ENCODE assay signal across 12 cellular contexts in the genomic region with DNA sequence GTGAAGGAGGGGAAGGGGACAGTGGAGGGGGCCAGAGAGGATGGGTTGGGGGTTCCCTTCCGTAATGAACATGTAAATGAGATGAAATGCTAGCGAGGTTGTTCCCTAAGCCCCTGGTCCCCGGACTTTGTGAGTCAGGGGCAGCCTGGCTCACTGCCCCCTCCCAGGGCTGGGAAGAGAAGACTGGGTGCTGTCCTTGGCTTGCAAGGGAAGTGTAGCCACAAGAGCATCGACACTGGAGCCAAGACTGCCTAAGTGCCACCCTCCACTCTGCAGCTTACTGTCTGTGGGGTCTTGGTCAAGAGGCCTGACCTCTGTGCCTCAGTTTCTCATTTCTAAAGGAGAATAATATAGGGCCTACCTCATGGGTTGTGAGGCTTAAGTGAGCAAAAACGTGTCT. TPM values are rescaled to one million over a fixed set of nuclear protein-coding genes. Genes with fewer than 3 reads are reported as not detected.
A peak's percentile ranks its signal among the peaks of the same experiment; 100 is the strongest.
DNase-seq lines count a peak whose midpoint lies in the region; ATAC-seq, FAIRE-seq and TF ChIP-seq lines count a peak whose summit lies in the region.
"Had no signal": no experiment of that assay in that cellular context is flagged by ENCODE, and none has a peak within 500 bp of the region (broad histone marks: within the 10 kb centered on the region; RNA-seq: fewer than 3 reads in every experiment).

No MANE protein-coding gene starts in this region.

- no peaks in the 10 kb centered on the region for H3K9me3 Mint-ChIP-seq in CD4-positive, alpha-beta T cell
- H3K9me3 Mint-ChIP-seq in glutamatergic neuron (ENCODE audit: unreplicated experiment) = peaks cover 7% of the 10 kb centered on the region

- no peak for ATAC-seq in CD4-positive, alpha-beta T cell (ENCODE audit: poor library complexity)
- ATAC-seq in pancreas (no peak), GM19467 (IDR thresholded peaks at IDR 0.05; ENCODE audit: unreplicated experiment) (no peak)
- ATAC-seq: left colon had no signal

- DNase-seq in CD4-positive, alpha-beta T cell = no peak
- DNase-seq in glutamatergic neuron (no peak), pancreas (no peak)
- DNase-seq in stimulated activated CD4-positive, alpha-beta T cell treated with anti-CD3 and anti-CD28 coated beads, Interleukin-15, amount 100 ng/mL, for 24 hours = no peak
- no peak for DNase-seq in stimulated activated CD4-positive, alpha-beta T cell treated with anti-CD3 and anti-CD28 coated beads, Interleukin-12 subunit alpha, Interleukin-12 subunit beta, amount 100 ng/mL, for 4 hours
- DNase-seq: left colon had no signal

- peaks cover 31% of the 10 kb centered on the region for H3K27me3 ChIP-seq in CD4-positive, alpha-beta T cell (ENCODE audit: control insufficient read depth, insufficient read depth, low read length)
- H3K27me3 ChIP-seq in rectal smooth muscle tissue (ENCODE audit: control insufficient read depth, insufficient read depth, low read length) (peaks cover 10% of the 10 kb centered on the region), pancreas (peaks cover 0 to 3% (median 0%) of the 10 kb centered on the region in 4 donors)

- intact Hi-C loops in CD4-positive, alpha-beta T cell (cut with DNase I, micrococcal nuclease) = loop anchor here (5.0 kb wide), 2 partner anchors 57 to 68 kb away; no protein-coding TSS in a partner anchor
- intact Hi-C loops in pancreas (cut with DNase I) = no loop called here

- H3K9me3 ChIP-seq in CD4-positive, alpha-beta T cell (ENCODE audit: control insufficient read depth, low read length) = no peaks in the 10 kb centered on the region
- H3K9me3 ChIP-seq in pancreas = no peaks in the 10 kb centered on the region

- H3K36me3 ChIP-seq in rectal smooth muscle tissue (ENCODE audit: control insufficient read depth, insufficient read depth, low read length) = no peaks in the 10 kb centered on the region
- H3K36me3 ChIP-seq in pancreas = no peaks in the 10 kb centered on the region

- no peak overlapping the region for H3K27ac ChIP-seq in CD4-positive, alpha-beta T cell (ENCODE audit: low read depth, low read length)
- H3K27ac ChIP-seq in angular gyrus (ENCODE audit: low read depth, low read length) = peak overlapping the region; percentile 72
- H3K27ac ChIP-seq in rectal smooth muscle tissue (ENCODE audit: low read depth, low read length) = peak overlapping the region; percentile 56
- H3K27ac ChIP-seq in pancreas = no peak overlapping the region

- POLR2A ChIA-PET in CD4-positive, alpha-beta T cell (lab: Charles Lee) = no interaction called here

- H3K9ac ChIP-seq in rectal smooth muscle tissue (ENCODE audit: low read length) = no peak overlapping the region

- H3K4me3 ChIP-seq in rectal smooth muscle tissue (ENCODE audit: low read length) (peak overlapping the region; percentile 53), pancreas (peak overlapping the region in 2 of 4 donors; percentile 21 to 30)

- H3K27ac Mint-ChIP-seq in CD4-positive, alpha-beta T cell = no peak overlapping the region
- peak overlapping the region; percentile 48 for H3K27ac Mint-ChIP-seq in glutamatergic neuron (ENCODE audit: unreplicated experiment)

- peak overlapping the region; percentile 22 for H3K4me3 Mint-ChIP-seq in CD4-positive, alpha-beta T cell
- no peak overlapping the region for H3K4me3 Mint-ChIP-seq in glutamatergic neuron (ENCODE audit: unreplicated experiment)

- H3K4me1 Mint-ChIP-seq in CD4-positive, alpha-beta T cell (ENCODE audit: low read depth) = peaks cover 19% of the 10 kb centered on the region
- H3K4me1 Mint-ChIP-seq in glutamatergic neuron (ENCODE audit: low read depth, unreplicated experiment) = peaks cover 17% of the 10 kb centered on the region

- TF ChIP-seq CTCF in CD4-positive, alpha-beta T cell (IDR thresholded peaks at IDR 0.05) = no peak
- TF ChIP-seq CTCF in glutamatergic neuron (IDR thresholded peaks at IDR 0.05; ENCODE audit: partially characterized antibody, unreplicated experiment) = no peak
- TF ChIP-seq CTCF in pancreas (IDR thresholded peaks at IDR 0.05) = no peak

- no peaks in the 10 kb centered on the region for H3K36me3 Mint-ChIP-seq in CD4-positive, alpha-beta T cell (ENCODE audit: low read depth)
- no peaks in the 10 kb centered on the region for H3K36me3 Mint-ChIP-seq in glutamatergic neuron (ENCODE audit: unreplicated experiment)

- peaks cover 79% of the 10 kb centered on the region for H3K27me3 Mint-ChIP-seq in CD4-positive, alpha-beta T cell
- peaks cover 34% of the 10 kb centered on the region for H3K27me3 Mint-ChIP-seq in glutamatergic neuron (ENCODE audit: unreplicated experiment)

- no peak for FAIRE-seq in pancreas (lab: Jason Lieb, UNC)

- no peaks in the 10 kb centered on the region for H3K4me1 ChIP-seq in rectal smooth muscle tissue (ENCODE audit: control insufficient read depth, insufficient read depth, low read length)
- H3K4me1 ChIP-seq in pancreas = no peaks in the 10 kb centered on the region

- WGBS in pancreas, 2 donors = 37 to 41% methylated on average over 5 of the region's 5 CpGs

- CTCF ChIA-PET in CD4-positive, alpha-beta T cell (lab: Charles Lee) = no interaction called here

RNA-seq across cellular contexts. Expression of a gene that starts 0.5 kb away (rescaled TPM):
- total RNA-seq in CD4-positive, alpha-beta T cell = under 1 TPM; 0.20 to 0.41 TPM
- 1.2 TPM for total RNA-seq in glutamatergic neuron (ENCODE audit: unreplicated experiment)
- 1 to 10 TPM; 1.7 to 5.6 (median 2.8) TPM for total RNA-seq in pancreas
- 1 to 10 TPM; 6.6 to 7.1 TPM for polyA plus RNA-seq in pancreas

RNA-seq across cellular contexts. Expression of a gene that starts 26.4 kb away (rescaled TPM):
- not detected for total RNA-seq in CD4-positive, alpha-beta T cell
- total RNA-seq in glutamatergic neuron (ENCODE audit: unreplicated experiment) (not detected), pancreas (not detected)
- under 1 TPM; 0.30 to 0.59 TPM for polyA plus RNA-seq in pancreas
- total RNA-seq: activated CD8-positive, alpha-beta memory T cell treated with anti-CD3 and anti-CD28 coated beads for 36 hours; HT1080; left colon had no signal

RNA-seq across cellular contexts. Expression of a gene that starts 33.3 kb away (rescaled TPM):
- total RNA-seq in CD4-positive, alpha-beta T cell = under 1 TPM; 0.42 to 0.52 TPM
- 296 TPM for total RNA-seq in glutamatergic neuron (ENCODE audit: unreplicated experiment)
- under 1 TPM; 0.20 to 0.79 (median 0.35) TPM for total RNA-seq in pancreas
- 1 to 10 TPM in 1 of 2 donors, under 1 TPM in 1; 0.99 to 1.1 TPM for polyA plus RNA-seq in pancreas

RNA-seq across cellular contexts. Expression of a gene that starts 35.1 kb away (rescaled TPM):
- total RNA-seq in CD4-positive, alpha-beta T cell = not detected
- 6.9 TPM for total RNA-seq in glutamatergic neuron (ENCODE audit: unreplicated experiment)
- under 1 TPM; 0.03 to 0.47 (median 0.09) TPM for total RNA-seq in pancreas
- polyA plus RNA-seq in pancreas = under 1 TPM; 0.94 to 0.99 TPM
- total RNA-seq: activated CD8-positive, alpha-beta memory T cell treated with anti-CD3 and anti-CD28 coated beads for 36 hours; HT1080; left colon; subcutaneous adipose tissue had no signal

Comparison
In these comparisons a context has a peak if more than half of its experiments do, and no peak if none do; other contexts are left out.
1. H3K27ac ChIP-seq: peak in angular gyrus (single experiment) and rectal smooth muscle tissue (single experiment); none in CD4-positive, alpha-beta T cell (single experiment) and pancreas (0 of 4).
2. RNA of a gene that starts 33.3 kb away (total RNA-seq): 296 TPM in glutamatergic neuron (single experiment); 0.42 to 0.52 TPM in CD4-positive, alpha-beta T cell and 0.20 to 0.79 TPM in pancreas; every median in the first group is over 100 times any median in the second.
3. intact Hi-C loops: an anchor here in CD4-positive, alpha-beta T cell (5.0 kb wide); none called in pancreas.